In the genomic region with DNA sequence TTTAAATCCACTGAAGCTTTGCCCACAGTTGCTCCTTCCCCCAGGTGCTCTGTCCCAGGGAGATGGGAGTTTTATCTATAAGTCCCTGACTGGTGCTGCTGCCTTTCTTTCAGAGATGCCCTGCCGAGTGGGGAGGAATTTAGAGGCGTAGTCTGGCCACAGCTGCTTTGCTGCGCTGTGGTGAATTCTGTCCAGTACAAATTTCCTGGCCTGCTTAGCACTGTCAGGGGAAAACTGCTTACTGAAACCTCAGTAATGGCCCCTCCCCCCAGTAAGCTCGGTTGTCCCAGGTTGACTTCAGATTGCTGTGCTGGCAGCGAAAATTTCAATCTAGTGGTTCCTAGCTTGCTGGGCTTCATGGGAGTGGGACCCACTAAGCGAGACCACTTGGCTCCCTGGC, we compare ENCODE assay signal across 9 cellular contexts. TPM values are rescaled to one million over a fixed set of nuclear protein-coding genes. Genes with fewer than 3 reads are reported as not detected.
"Had no signal": no experiment of that assay in that cellular context is flagged by ENCODE, and none has a peak within 500 bp of the region (broad histone marks: within the 10 kb centered on the region; RNA-seq: fewer than 3 reads in every experiment).

No MANE protein-coding gene starts in this region.

- ATAC-seq: HepG2 had no signal

- H3K4me3 ChIP-seq: GM23248 had no signal

- FAIRE-seq: H1, H54, HepG2, HTR-8/SVneo had no signal

- DNase-seq: GM23248, H9, HCEC 1CT, KBM-7 had no signal

- H3K27ac ChIP-seq: GM23248 had no signal

RNA-seq across cellular contexts. Expression of a gene that starts 40.1 kb away (rescaled TPM):
- total RNA-seq: GM23248, H1, H9, HepG2, HT-29 had no signal
- polyA plus RNA-seq: GM23248, H1, HepG2 had no signal
